Comparison of ENCODE assay signal across 27 cellular contexts in the genomic region with DNA sequence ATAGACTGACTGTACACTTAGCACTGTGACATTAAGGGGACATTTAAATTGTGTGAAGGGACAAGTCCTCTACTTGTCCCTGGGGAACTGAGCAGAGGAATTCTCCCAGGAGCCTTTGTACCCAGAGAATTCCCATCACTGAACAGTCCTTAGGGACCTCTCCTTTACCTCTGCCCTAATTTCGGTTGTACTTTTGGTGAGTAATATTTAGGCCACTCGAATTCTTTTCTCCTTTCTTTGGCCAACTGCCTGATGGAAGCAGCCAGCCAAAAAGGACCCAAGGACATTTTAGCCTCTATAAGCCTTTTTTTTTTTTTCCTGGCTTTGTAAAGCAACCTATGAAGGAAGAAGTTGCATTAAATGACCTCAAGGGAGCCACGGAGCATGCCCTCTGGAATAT.
DNase-seq lines count a peak whose midpoint lies in the region; ATAC-seq and TF ChIP-seq lines count a peak whose summit lies in the region.
"Had no signal": no experiment of that assay in that cellular context is flagged by ENCODE, and none has a peak within 500 bp of the region (broad histone marks: within the 10 kb centered on the region; RNA-seq: fewer than 3 reads in every experiment).

No MANE protein-coding gene starts in this region.

- H3K9me3 Mint-ChIP-seq in MCF 10A (ENCODE audit: unreplicated experiment) = no peaks in the 10 kb centered on the region
- no peaks in the 10 kb centered on the region for H3K9me3 Mint-ChIP-seq in CD14-positive monocyte
- H3K9me3 Mint-ChIP-seq: neural crest cell; T-helper 1 cell treated with Interleukin-12 subunit alpha and Interleukin-12 subunit beta and Interleukin-4 antibody, amounts not matched to agents 30 μg/mL and 1 μg/mL, for 36 hours had no signal

- no peak overlapping the region for H3K4me3 ChIP-seq in mammary epithelial cell (replicated peaks in 1 of 3; ENCODE audit: insufficient read depth in 1 of 3, low read depth in 2 of 3, low read length in 3 of 3)
- no peak overlapping the region for H3K4me3 ChIP-seq in heart right ventricle
- no peak overlapping the region for H3K4me3 ChIP-seq in thyroid gland (replicated peaks in 1 of 3)
- H3K4me3 ChIP-seq: breast epithelium, hepatocyte, lung, upper lobe of left lung had no signal

- no peak overlapping the region for H3K27ac Mint-ChIP-seq in MCF 10A (ENCODE audit: low read depth, unreplicated experiment)
- no peak overlapping the region for H3K27ac Mint-ChIP-seq in CD14-positive monocyte
- H3K27ac Mint-ChIP-seq: activated CD8-positive, alpha-beta T cell treated with anti-CD3 and anti-CD28 coated beads, Interleukin-2, amount 10 ng/mL, durations not matched to agents 7 days and 5 days; B cell; progenitor cell of endocrine pancreas; T-helper 1 cell treated with Interleukin-12 subunit alpha and Interleukin-12 subunit beta and Interleukin-4 antibody, amounts not matched to agents 30 μg/mL and 1 μg/mL, for 36 hours had no signal

- H3K9me3 ChIP-seq in mammary epithelial cell (replicated peaks; ENCODE audit: insufficient read depth, low read length) (no peaks in the 10 kb centered on the region), heart right ventricle (no peaks in the 10 kb centered on the region), thyroid gland (no peaks in the 10 kb centered on the region)
- H3K9me3 ChIP-seq: breast epithelium, upper lobe of left lung had no signal

- H3K79me2 ChIP-seq in mammary epithelial cell (ENCODE audit: insufficient read depth, low read length) = no peaks in the 10 kb centered on the region

- ATAC-seq in heart right ventricle = peak; percentile 50 to 95 (median 66)
- ATAC-seq in GM18502 (IDR thresholded peaks at IDR 0.05; ENCODE audit: poor library complexity, unreplicated experiment) = no peak
- ATAC-seq: activated CD8-positive, alpha-beta T cell treated with anti-CD3 and anti-CD28 coated beads, Interleukin-2, amount 10 ng/mL, durations not matched to agents 7 days and 5 days; HepG2 had no signal

- DNase-seq in MCF 10A (ENCODE audit: unreplicated experiment) (peak; percentile 52), mammary epithelial cell (no peak), astrocyte of the hippocampus (ENCODE audit: low read depth, low spot score) (peak; percentile 10), heart right ventricle (peak in 1 of 2 donors; percentile 15), thyroid gland (peak; percentile 69 to 77), iPS-NIHi7 (ENCODE audit: extremely low spot score) (no peak), CD14-positive monocyte (ENCODE audit: low spot score) (no peak)
- DNase-seq: activated CD4-positive, alpha-beta T cell treated with anti-CD3 and anti-CD28 coated beads for 1 hour; activated CD8-positive, alpha-beta T cell treated with anti-CD3 and anti-CD28 coated beads, Interleukin-2, amount 10 ng/mL, durations not matched to agents 7 days and 5 days; activated gamma-delta T cell; DMS79 treated with DMSO at 0.1 percent for 48 hours; foreskin fibroblast; Kasumi-1; NCI-H1048; NCI-H1694 treated with DMSO at 0.1 percent for 48 hours; stimulated activated CD8-positive, alpha-beta memory T cell treated with anti-CD3 and anti-CD28 coated beads, Interleukin-4, amount 100 ng/mL, for 48 hours; upper lobe of left lung had no signal

- no peak overlapping the region for H2AFZ ChIP-seq in mammary epithelial cell (ENCODE audit: low read depth, low read length)
- H2AFZ ChIP-seq: hepatocyte had no signal

- H3K4me2 ChIP-seq in mammary epithelial cell (ENCODE audit: insufficient read depth, low read depth, low read length) = no peak overlapping the region
- H3K4me2 ChIP-seq: hepatocyte had no signal

- no peak for TF ChIP-seq POLR2A in thyroid gland (IDR thresholded peaks at IDR 0.05)

- H3K36me3 ChIP-seq in mammary epithelial cell (ENCODE audit: insufficient read depth, low read length) = no peaks in the 10 kb centered on the region
- H3K36me3 ChIP-seq in heart right ventricle = no peaks in the 10 kb centered on the region
- no peaks in the 10 kb centered on the region for H3K36me3 ChIP-seq in thyroid gland
- H3K36me3 ChIP-seq: breast epithelium, upper lobe of left lung had no signal

- H3K4me1 Mint-ChIP-seq in MCF 10A (ENCODE audit: insufficient read depth, unreplicated experiment) = peaks cover 9% of the 10 kb centered on the region
- no peaks in the 10 kb centered on the region for H3K4me1 Mint-ChIP-seq in CD14-positive monocyte
- H3K4me1 Mint-ChIP-seq: B cell, neural crest cell had no signal

- TF ChIP-seq CTCF in MCF 10A (IDR thresholded peaks at IDR 0.05; ENCODE audit: unreplicated experiment) (no peak), mammary epithelial cell (conservative IDR thresholded peaks at IDR 0.05 in 1 of 2, IDR thresholded peaks at IDR 0.05 in 1 of 2; ENCODE audit: extremely low read depth in 1 of 2, insufficient read depth in 1 of 2, low read depth in 1 of 2, low read length in 2 of 2) (no peak), heart right ventricle (IDR thresholded peaks at IDR 0.05) (no peak), thyroid gland (IDR thresholded peaks at IDR 0.05) (no peak), CD14-positive monocyte (IDR thresholded peaks at IDR 0.05) (no peak)

- no peak overlapping the region for H3K9ac ChIP-seq in mammary epithelial cell (ENCODE audit: insufficient read depth, low read length)

- intact Hi-C loops in MCF 10A (cut with micrococcal nuclease) (no loop called here), mammary epithelial cell (cut with micrococcal nuclease) (no loop called here), heart right ventricle (cut with DNase I) (loop anchor here in 1 of 10 donors (2.0 kb wide), 1 partner anchor 22 kb away; no protein-coding TSS in a partner anchor), thyroid gland (cut with DNase I) (no loop called here), CD14-positive monocyte (cut with micrococcal nuclease) (no loop called here)

- in situ Hi-C loops in mammary epithelial cell (cut with MboI; ENCODE audit: low sequenced_read_pairs in 2 of 2) = no loop called here

- BruUV-seq in MCF 10A (replicated peaks; lab: Mats Ljungman, UMichigan) = no TSS peak
- no TSS peak for BruUV-seq in mammary epithelial cell (replicated peaks; lab: Mats Ljungman, UMichigan)

- WGBS in mammary epithelial cell (ENCODE audit: low coverage, missing lambda C conversion rate) = 21% methylated on average over 3 of the region's 3 CpGs
- 9 to 21% methylated on average over 3 of the region's 3 CpGs for WGBS in heart right ventricle, 2 donors
- WGBS in thyroid gland, 2 donors = 6 to 24% methylated on average over 3 of the region's 3 CpGs

- H3K4me3 Mint-ChIP-seq in MCF 10A (ENCODE audit: unreplicated experiment) (no peak overlapping the region), CD14-positive monocyte (no peak overlapping the region)
- H3K4me3 Mint-ChIP-seq: activated CD8-positive, alpha-beta T cell treated with anti-CD3 and anti-CD28 coated beads, Interleukin-2, amount 10 ng/mL, durations not matched to agents 7 days and 5 days; B cell; neural crest cell; T-helper 1 cell treated with Interleukin-12 subunit alpha and Interleukin-12 subunit beta and Interleukin-4 antibody, amounts not matched to agents 30 μg/mL and 1 μg/mL, for 36 hours had no signal

- H4K20me1 ChIP-seq in mammary epithelial cell (ENCODE audit: insufficient read depth, low read length) = no peaks in the 10 kb centered on the region

- POLR2A ChIA-PET in MCF 10A (lab: Yijun Ruan, JAX) = interaction anchor here (0.6 to 1.0 kb wide), 2 partner anchors 13 to 66 kb away, joined by 3 to 6 read pairs; no protein-coding TSS in a partner anchor

- H3K27me3 ChIP-seq in mammary epithelial cell (ENCODE audit: insufficient read depth, low read length) (no peaks in the 10 kb centered on the region), heart right ventricle (no peaks in the 10 kb centered on the region), thyroid gland (no peaks in the 10 kb centered on the region)
- H3K27me3 ChIP-seq: breast epithelium, hepatocyte, upper lobe of left lung had no signal

- no peak overlapping the region for H3K27ac ChIP-seq in mammary epithelial cell (ENCODE audit: insufficient read depth, low read depth, low read length)
- peak overlapping the region in 6 of 10 donors; percentile 6 to 37 (median 31) for H3K27ac ChIP-seq in heart right ventricle
- peak overlapping the region in 2 of 3 donors; percentile 43 to 66 for H3K27ac ChIP-seq in thyroid gland
- H3K27ac ChIP-seq: 22Rv1, breast epithelium, hepatocyte, upper lobe of left lung had no signal

- H3K27me3 Mint-ChIP-seq in MCF 10A (ENCODE audit: insufficient read depth, unreplicated experiment) = no peaks in the 10 kb centered on the region
- no peaks in the 10 kb centered on the region for H3K27me3 Mint-ChIP-seq in CD14-positive monocyte (ENCODE audit: low read depth in 3 of 3)

- H3K36me3 Mint-ChIP-seq in MCF 10A (ENCODE audit: insufficient read depth, unreplicated experiment) = no peaks in the 10 kb centered on the region
- H3K36me3 Mint-ChIP-seq in CD14-positive monocyte = no peaks in the 10 kb centered on the region

- CTCF ChIA-PET in MCF 10A (lab: Yijun Ruan, JAX) (interaction anchor here (1.4 kb wide), 1 partner anchor 10 kb away, joined by 8 read pairs; no protein-coding TSS in a partner anchor), mammary epithelial cell (lab: Charles Lee; ENCODE audit: low non-redundant PET) (no interaction called here)

- dilution Hi-C loops in mammary epithelial cell (cut with HindIII; ENCODE audit: low sequenced_read_pairs) = no loop called here

- H3K4me1 ChIP-seq in mammary epithelial cell (ENCODE audit: insufficient read depth, low read length) (peaks cover 4% of the 10 kb centered on the region), heart right ventricle (peaks cover 0 to 25% (median 14%) of the 10 kb centered on the region in 9 donors), thyroid gland (peaks cover 20 to 38% of the 10 kb centered on the region in 2 donors)
- H3K4me1 ChIP-seq: breast epithelium, upper lobe of left lung had no signal

Comparison
In these comparisons a context has a peak if more than half of its experiments do, and no peak if none do; other contexts are left out.
1. DNase-seq: peak in MCF 10A (single experiment), astrocyte of the hippocampus (single experiment) and thyroid gland (2 of 2); none in mammary epithelial cell (single experiment), iPS-NIHi7 (single experiment) and CD14-positive monocyte (single experiment).